8 cellular contexts compared by ENCODE assay signal in genomic region chr19:52028780-52029123, GRCh38. TPM values are rescaled to one million over a fixed set of nuclear protein-coding genes. Genes with fewer than 3 reads are reported as not detected.
DNase-seq lines count a peak whose midpoint lies in the region; ATAC-seq lines count a peak whose summit lies in the region.

No MANE protein-coding gene starts in this region.

- peaks cover 36% of the 10 kb centered on the region for H3K4me1 Mint-ChIP-seq in activated T-helper 1 cell treated with anti-CD3 and anti-CD28 coated beads, Interleukin-12 subunit alpha, Interleukin-12 subunit beta, Interleukin-2, Interleukin-4 antibody, amounts not matched to agents 30 ng/mL and 10 ng/mL and 1 ng/mL, durations not matched to agents 14 hours and 24 hours and 36 hours (ENCODE audit: low read depth)
- peaks cover 14 to 18% of the 10 kb centered on the region in 2 donors for H3K4me1 Mint-ChIP-seq in stimulated activated naive B cell treated with anti-CD40 and anti-IgM and Interleukin-4, amounts not matched to agents 10 μg/mL and 1 μg/mL and 100 μg/mL, for 72 hours

- intact Hi-C loops in activated T-helper 1 cell treated with anti-CD3 and anti-CD28 coated beads, Interleukin-12 subunit alpha, Interleukin-12 subunit beta, Interleukin-2, Interleukin-4 antibody, amounts not matched to agents 30 ng/mL and 10 ng/mL and 1 ng/mL, durations not matched to agents 14 hours and 24 hours and 36 hours (cut with micrococcal nuclease) = loop anchor here (1.0 to 5.0 kb wide), 10 partner anchors 20 to 1337 kb away; partner anchors contain the start of genes ZNF350, ZNF525, ZNF613 and ZNF615

- H3K27ac Mint-ChIP-seq in activated T-helper 1 cell treated with anti-CD3 and anti-CD28 coated beads, Interleukin-12 subunit alpha, Interleukin-12 subunit beta, Interleukin-2, Interleukin-4 antibody, amounts not matched to agents 30 ng/mL and 10 ng/mL and 1 ng/mL, durations not matched to agents 14 hours and 24 hours and 36 hours = peak overlapping the region; percentile 97
- peak overlapping the region; percentile 99 for H3K27ac Mint-ChIP-seq in stimulated activated naive B cell treated with anti-CD40 and anti-IgM and Interleukin-4, amounts not matched to agents 10 μg/mL and 1 μg/mL and 100 μg/mL, for 72 hours

- H3K27ac ChIP-seq in iPS DF 6.9 (ENCODE audit: low read length) = no peak overlapping the region

- H3K4me3 Mint-ChIP-seq in activated T-helper 1 cell treated with anti-CD3 and anti-CD28 coated beads, Interleukin-12 subunit alpha, Interleukin-12 subunit beta, Interleukin-2, Interleukin-4 antibody, amounts not matched to agents 30 ng/mL and 10 ng/mL and 1 ng/mL, durations not matched to agents 14 hours and 24 hours and 36 hours = peak overlapping the region; percentile 92
- peak overlapping the region; percentile 95 to 99 for H3K4me3 Mint-ChIP-seq in stimulated activated naive B cell treated with anti-CD40 and anti-IgM and Interleukin-4, amounts not matched to agents 10 μg/mL and 1 μg/mL and 100 μg/mL, for 72 hours

- peaks cover 65% of the 10 kb centered on the region for H3K36me3 Mint-ChIP-seq in activated T-helper 1 cell treated with anti-CD3 and anti-CD28 coated beads, Interleukin-12 subunit alpha, Interleukin-12 subunit beta, Interleukin-2, Interleukin-4 antibody, amounts not matched to agents 30 ng/mL and 10 ng/mL and 1 ng/mL, durations not matched to agents 14 hours and 24 hours and 36 hours (ENCODE audit: low read depth)
- H3K36me3 Mint-ChIP-seq in stimulated activated naive B cell treated with anti-CD40 and anti-IgM and Interleukin-4, amounts not matched to agents 10 μg/mL and 1 μg/mL and 100 μg/mL, for 72 hours = peaks cover 51 to 71% of the 10 kb centered on the region in 2 donors

- H3K36me3 ChIP-seq in iPS DF 6.9 (ENCODE audit: control insufficient read depth, insufficient read depth, low read length) = peaks cover 8% of the 10 kb centered on the region; the same call in 1 of the 2 replicates

- H3K4me3 ChIP-seq in iPS DF 6.9 (ENCODE audit: low read length) = peak overlapping the region; percentile 77; the same call in 1 of the 2 replicates

- no CpG with 5 or more reads among the region's 5 CpGs for WGBS in iPS DF 6.9 (ENCODE audit: insufficient coverage, insufficient read length)

- H3K27me3 ChIP-seq in iPS DF 6.9 (ENCODE audit: control insufficient read depth, insufficient read depth, low read length) = no peaks in the 10 kb centered on the region; the same call in 1 of the 2 replicates

- H3K9me3 ChIP-seq in iPS DF 6.9 (ENCODE audit: control insufficient read depth, insufficient read depth, low read length) = peaks cover 6% of the 10 kb centered on the region

- no peaks in the 10 kb centered on the region for H3K27me3 Mint-ChIP-seq in activated T-helper 1 cell treated with anti-CD3 and anti-CD28 coated beads, Interleukin-12 subunit alpha, Interleukin-12 subunit beta, Interleukin-2, Interleukin-4 antibody, amounts not matched to agents 30 ng/mL and 10 ng/mL and 1 ng/mL, durations not matched to agents 14 hours and 24 hours and 36 hours (ENCODE audit: insufficient read depth)
- H3K27me3 Mint-ChIP-seq in stimulated activated naive B cell treated with anti-CD40 and anti-IgM and Interleukin-4, amounts not matched to agents 10 μg/mL and 1 μg/mL and 100 μg/mL, for 72 hours = no peaks in the 10 kb centered on the region

- peak; percentile 48 for DNase-seq in NCI-H2196 (lab: John Stamatoyannopoulos, UW; ENCODE audit: unreplicated experiment)
- DNase-seq in NCI-H2196 treated with DMSO at 0.1 percent for 48 hours (lab: John Stamatoyannopoulos, UW; ENCODE audit: unreplicated experiment) = no peak
- DNase-seq in activated T-helper 1 cell treated with anti-CD3 and anti-CD28 coated beads, Interleukin-12 subunit alpha, Interleukin-12 subunit beta, Interleukin-2, Interleukin-4 antibody, amounts not matched to agents 30 ng/mL and 10 ng/mL and 1 ng/mL, durations not matched to agents 14 hours and 24 hours and 36 hours (ENCODE audit: low spot score) = no peak
- no peak for DNase-seq in iPS DF 6.9 (ENCODE audit: low read depth, low spot score)
- no peak for DNase-seq in stimulated activated naive B cell treated with anti-CD40 and anti-IgM and Interleukin-4, amounts not matched to agents 10 μg/mL and 1 μg/mL and 100 μg/mL, for 72 hours
- no peak for DNase-seq in T-helper 9 cell
- DNase-seq in pons (ENCODE audit: low spot score) = no peak

- no peaks in the 10 kb centered on the region for H3K4me1 ChIP-seq in iPS DF 6.9 (ENCODE audit: control insufficient read depth, insufficient read depth, low read length)

- H3K9me3 Mint-ChIP-seq in activated T-helper 1 cell treated with anti-CD3 and anti-CD28 coated beads, Interleukin-12 subunit alpha, Interleukin-12 subunit beta, Interleukin-2, Interleukin-4 antibody, amounts not matched to agents 30 ng/mL and 10 ng/mL and 1 ng/mL, durations not matched to agents 14 hours and 24 hours and 36 hours = peaks cover 56% of the 10 kb centered on the region
- peaks cover 11% of the 10 kb centered on the region in 2 donors for H3K9me3 Mint-ChIP-seq in stimulated activated naive B cell treated with anti-CD40 and anti-IgM and Interleukin-4, amounts not matched to agents 10 μg/mL and 1 μg/mL and 100 μg/mL, for 72 hours

- peak; percentile 34 for ATAC-seq in HG03135 (IDR thresholded peaks at IDR 0.05; ENCODE audit: unreplicated experiment)
- peak; percentile 35 for ATAC-seq in stimulated activated naive B cell treated with anti-CD40 and anti-IgM and Interleukin-4, amounts not matched to agents 10 μg/mL and 1 μg/mL and 100 μg/mL, for 72 hours (replicated peaks)

RNA-seq across cellular contexts. Expression of gene ZNF614, which starts 0.6 kb away (rescaled TPM):
- total RNA-seq in activated T-helper 1 cell treated with anti-CD3 and anti-CD28 coated beads, Interleukin-12 subunit alpha, Interleukin-12 subunit beta, Interleukin-2, Interleukin-4 antibody, amounts not matched to agents 30 ng/mL and 10 ng/mL and 1 ng/mL, durations not matched to agents 14 hours and 24 hours and 36 hours = 11.2 and 11.3 TPM in 2 replicates

RNA-seq across cellular contexts. Expression of gene ZNF432, which starts 19.9 kb away (rescaled TPM):
- 12.5 and 15.0 TPM in 2 replicates for total RNA-seq in activated T-helper 1 cell treated with anti-CD3 and anti-CD28 coated beads, Interleukin-12 subunit alpha, Interleukin-12 subunit beta, Interleukin-2, Interleukin-4 antibody, amounts not matched to agents 30 ng/mL and 10 ng/mL and 1 ng/mL, durations not matched to agents 14 hours and 24 hours and 36 hours

RNA-seq across cellular contexts. Expression of gene ZNF615, which starts 20.7 kb away (rescaled TPM):
- 6.4 and 6.9 TPM in 2 replicates for total RNA-seq in activated T-helper 1 cell treated with anti-CD3 and anti-CD28 coated beads, Interleukin-12 subunit alpha, Interleukin-12 subunit beta, Interleukin-2, Interleukin-4 antibody, amounts not matched to agents 30 ng/mL and 10 ng/mL and 1 ng/mL, durations not matched to agents 14 hours and 24 hours and 36 hours

RNA-seq across cellular contexts. Expression of gene ZNF350, which starts 42.1 kb away (rescaled TPM):
- 7.9 and 8.7 TPM in 2 replicates for total RNA-seq in activated T-helper 1 cell treated with anti-CD3 and anti-CD28 coated beads, Interleukin-12 subunit alpha, Interleukin-12 subunit beta, Interleukin-2, Interleukin-4 antibody, amounts not matched to agents 30 ng/mL and 10 ng/mL and 1 ng/mL, durations not matched to agents 14 hours and 24 hours and 36 hours
